19 cellular contexts compared by ENCODE assay signal in the genomic region with DNA sequence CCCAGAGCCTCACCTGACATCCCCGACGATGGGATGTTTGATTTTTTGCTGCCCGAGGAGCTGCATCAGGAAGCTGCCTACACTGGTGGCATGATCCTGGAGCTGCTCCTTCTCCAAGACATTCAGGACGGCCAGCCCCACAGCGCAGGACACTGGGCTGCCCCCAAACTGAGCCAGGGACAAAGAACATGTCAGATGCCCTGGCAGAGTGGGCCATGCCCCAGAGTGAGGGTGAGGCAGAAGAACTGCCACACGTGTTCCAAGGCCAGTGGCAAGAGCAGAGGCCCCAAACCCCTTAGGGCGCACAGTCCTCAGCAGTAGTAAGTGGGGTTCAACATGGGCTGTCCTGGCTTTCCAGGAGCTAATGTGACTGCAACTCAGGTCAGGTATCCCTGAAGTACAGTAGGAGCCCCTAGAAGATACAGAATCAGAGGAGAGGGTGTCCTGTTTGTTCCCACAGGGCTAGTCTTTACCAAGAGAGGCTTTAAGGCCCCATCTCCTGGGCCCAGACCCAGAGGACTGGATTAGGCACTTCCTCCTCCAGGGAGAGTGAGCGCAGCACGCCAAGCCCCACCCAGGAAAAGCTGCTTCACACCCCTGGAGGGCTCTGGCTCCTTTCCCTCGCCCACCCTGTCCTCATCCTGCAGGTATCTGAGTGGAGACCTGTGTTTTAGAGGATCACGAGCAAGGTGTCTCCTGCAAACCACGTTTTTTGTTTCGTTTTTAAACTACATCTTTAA. TPM values are rescaled to one million over a fixed set of nuclear protein-coding genes. Genes with fewer than 3 reads are reported as not detected.
DNase-seq lines count a peak whose midpoint lies in the region; ATAC-seq and TF ChIP-seq lines count a peak whose summit lies in the region.
"Had no signal": no experiment of that assay in that cellular context is flagged by ENCODE, and none has a peak within 500 bp of the region (broad histone marks: within the 10 kb centered on the region; RNA-seq: fewer than 3 reads in every experiment).

No MANE protein-coding gene starts in this region.

- peak; percentile 34 for DNase-seq in left ventricle myocardium superior
- DNase-seq in Right ventricle myocardium inferior (ENCODE audit: missing footprints), result no peak
- no peak for DNase-seq in RWPE1 (ENCODE audit: low spot score)
- DNase-seq in left colon, result peak; percentile 70
- DNase-seq in aorta, result peak in 1 of 2 donors; percentile 44
- DNase-seq in SIG-M5 (lab: John Stamatoyannopoulos, UW), result no peak
- DNase-seq in GM10266 (ENCODE audit: extremely low spot score), result no peak
- no peak for DNase-seq in mesenteric fat pad (ENCODE audit: low spot score)
- DNase-seq: CD4-positive, CD25-positive, alpha-beta regulatory T cell; effector CD4-positive, alpha-beta T cell; NCI-H1105 treated with DMSO at 0.1 percent for 48 hours; NCI-H345; stimulated activated CD4-positive, alpha-beta T cell treated with anti-CD3 and anti-CD28 coated beads, Interleukin-4, amount 100 ng/mL, for 1 hour; stomach had no signal

- CTCF ChIA-PET in RWPE1 (lab: Yijun Ruan, JAX), result no interaction called here

- H3K4me1 ChIP-seq in aorta (ENCODE audit: control insufficient read depth in 1 of 2, insufficient read depth in 2 of 2, low read length in 2 of 2), result no peaks in the 10 kb centered on the region

- no peaks in the 10 kb centered on the region for H3K9me3 ChIP-seq in aorta (ENCODE audit: control insufficient read depth, low read length)
- H3K9me3 ChIP-seq: stomach had no signal

- TF ChIP-seq CTCF in RWPE1 (conservative IDR thresholded peaks at IDR 0.05; ENCODE audit: low read depth) (no peak), GM10266 (IDR thresholded peaks at IDR 0.05; ENCODE audit: control insufficient read depth, insufficient read depth, low read depth, missing control alignments) (no peak)

- no peaks in the 10 kb centered on the region for H3K27me3 ChIP-seq in aorta (ENCODE audit: control insufficient read depth in 1 of 2, insufficient read depth in 2 of 2, low read length in 1 of 2)
- H3K27me3 ChIP-seq: stomach had no signal

- POLR2A ChIA-PET in RWPE1 (lab: Yijun Ruan, JAX; ENCODE audit: low non-redundant PET), result interaction anchor here (0.6 kb wide), 1 partner anchor 16 kb away, joined by 3 read pairs; no protein-coding TSS in a partner anchor

- intact Hi-C loops in left ventricle myocardium superior (cut with micrococcal nuclease), result no loop called here
- intact Hi-C loops in Right ventricle myocardium inferior (cut with DNase I), result no loop called here
- intact Hi-C loops in left colon (cut with DNase I, micrococcal nuclease), result no loop called here
- intact Hi-C loops in aorta (cut with DNase I), result no loop called here

- ATAC-seq in left ventricle myocardium superior (peak; percentile 9), Right ventricle myocardium inferior (no peak), left colon (peak; percentile 56), aorta (ENCODE audit: low FRiP score) (peak; percentile 40)
- ATAC-seq: Panc1 had no signal

- peaks cover 3 to 6% of the 10 kb centered on the region in 2 donors for H3K36me3 ChIP-seq in aorta (ENCODE audit: control insufficient read depth in 1 of 2, insufficient read depth in 2 of 2, low read length in 1 of 2)

- H3K4me3 ChIP-seq in aorta (ENCODE audit: low read length in 2 of 2), result no peak overlapping the region
- H3K4me3 ChIP-seq: stomach had no signal

- peak overlapping the region; percentile 57 for H3K27ac ChIP-seq in RWPE1
- H3K27ac ChIP-seq in aorta (ENCODE audit: low read depth in 1 of 2, low read length in 2 of 2), result no peak overlapping the region

- WGBS in aorta, 2 donors, result 74 to 81% methylated on average over 13 of the region's 13 CpGs

RNA-seq across cellular contexts. Expression of a gene that starts 11.1 kb away (rescaled TPM):
- total RNA-seq in left ventricle myocardium superior, result 82.8 TPM
- total RNA-seq in Right ventricle myocardium inferior, result 85.6 TPM
- total RNA-seq in left colon, result 100 to 1,000 TPM; 274 to 281 TPM
- total RNA-seq in aorta, result 100 to 1,000 TPM in 1 of 2 donors, 10 to 100 TPM in 1; 84.9 to 112 TPM
- polyA plus RNA-seq in aorta, result 10 to 100 TPM; 62.5 to 80.5 TPM
- total RNA-seq in mesenteric fat pad, result 186 TPM

RNA-seq across cellular contexts. Expression of a gene that starts 17.2 kb away (rescaled TPM):
- total RNA-seq in left ventricle myocardium superior (40.7 TPM), Right ventricle myocardium inferior (34.5 TPM), left colon (100 to 1,000 TPM; 157 to 180 TPM), aorta (100 to 1,000 TPM in 1 of 2 donors, 10 to 100 TPM in 1; 88.3 to 164 TPM), mesenteric fat pad (144 TPM)
- polyA plus RNA-seq in aorta, result 10 to 100 TPM; 16.9 to 72.0 TPM

RNA-seq across cellular contexts. Expression of a gene that starts 28.3 kb away (rescaled TPM):
- not detected for total RNA-seq in left ventricle myocardium superior
- total RNA-seq in Right ventricle myocardium inferior, result not detected
- not detected for total RNA-seq in left colon
- total RNA-seq in aorta, result not detected
- not detected for polyA plus RNA-seq in aorta
- total RNA-seq in mesenteric fat pad, result not detected
- total RNA-seq: astrocyte; CD4-positive, CD25-positive, alpha-beta regulatory T cell; fibroblast of villous mesenchyme; HT1080; mononuclear cell; stomach had no signal
- polyA plus RNA-seq: stomach had no signal

Comparison
In these comparisons a context has a peak if more than half of its experiments do, and no peak if none do; other contexts are left out.
1. DNase-seq: peak in left ventricle myocardium superior (single experiment) and left colon (2 of 2); none in Right ventricle myocardium inferior (single experiment), RWPE1 (single experiment), SIG-M5 (single experiment), GM10266 (single experiment) and mesenteric fat pad (single experiment).